20 cellular contexts compared by ENCODE assay signal in genomic region chr15:76912430-76912829, GRCh38.
"Had no signal": no experiment of that assay in that cellular context is flagged by ENCODE, and none has a peak within 500 bp of the region (broad histone marks: within the 10 kb centered on the region; RNA-seq: fewer than 3 reads in every experiment).

No MANE protein-coding gene starts in this region.

- H3K4me1 ChIP-seq: ascending aorta, body of pancreas, SJCRH30 had no signal

- H3K9me3 ChIP-seq: ascending aorta, body of pancreas, SJCRH30, SK-N-SH had no signal

- H3K4me3 ChIP-seq: ascending aorta, body of pancreas, SJCRH30 had no signal

- ATAC-seq: activated CD8-positive, alpha-beta memory T cell treated with anti-CD3 and anti-CD28 coated beads, Interleukin-2, amount 10 ng/mL, durations not matched to agents 7 days and 5 days; body of pancreas had no signal

- H3K36me3 ChIP-seq: ascending aorta, SJCRH30 had no signal

- DNase-seq: activated CD4-positive, alpha-beta T cell treated with anti-CD3 and anti-CD28 coated beads for 48 hours; activated CD4-positive, alpha-beta T cell treated with anti-CD3 and anti-CD28 coated beads, Interleukin-2, amount 50 U/mL, for 48 hours; activated CD4-positive, CD25-positive, alpha-beta regulatory T cell treated with anti-CD3 and anti-CD28 coated beads, Interleukin-2, amount 50 U/mL, for 72 hours; activated CD8-positive, alpha-beta memory T cell treated with anti-CD3 and anti-CD28 coated beads, Interleukin-2, amount 10 ng/mL, durations not matched to agents 7 days and 5 days; activated effector memory CD4-positive, alpha-beta T cell treated with Interleukin-2 at 50 U/mL for 16 hours; activated naive CD4-positive, alpha-beta T cell; activated T-cell treated with anti-CD3 and anti-CD28 coated beads, Interleukin-2, amount 50 U/mL, for 24 hours; amniotic stem cell; body of pancreas; NCI-H1105 treated with DMSO at 0.1 percent for 48 hours; NCI-H1436 treated with DMSO at 0.1 percent for 48 hours; NCI-H187; NCI-H2081; NCI-H510A treated with DMSO at 0.1 percent for 48 hours; NCI-H69; NK-92 treated with Interleukin-12 subunit alpha and Interleukin-12 subunit beta, amount 100 ng/mL, for 24 hours; SJCRH30; SK-N-SH; SW 1271 had no signal
